27 cellular contexts compared by ENCODE assay signal in genomic region chr2:130986890-130987493, GRCh38.
"Had no signal": no experiment of that assay in that cellular context is flagged by ENCODE, and none has a peak within 500 bp of the region (broad histone marks: within the 10 kb centered on the region; RNA-seq: fewer than 3 reads in every experiment).

No MANE protein-coding gene starts in this region.

- ATAC-seq: activated T-cell treated with anti-CD3 and anti-CD28 coated beads, Interleukin-2, amount 50 U/mL, for 4 hours; gastroesophageal sphincter; left lobe of liver; mucosa of descending colon; T-cell had no signal

- H3K36me3 Mint-ChIP-seq: T-cell had no signal

- H3K9me3 Mint-ChIP-seq: activated T-cell treated with anti-CD3 and anti-CD28 coated beads, Interleukin-2, amount 50 U/mL, for 4 hours; activated T-helper 2 cell treated with anti-CD3 and anti-CD28 coated beads, Interferon-gamma antibody, Interleukin-2, Interleukin-4, amounts not matched to agents 10 μg/mL and 5 μg/mL and 100 μg/mL, durations not matched to agents 14 hours and 24 hours and 36 hours; T-cell; T-helper 2 cell treated with Interferon-gamma antibody and Interleukin-4, amounts not matched to agents 5 μg/mL and 100 μg/mL, for 36 hours had no signal

- H3K27ac Mint-ChIP-seq: activated naive CD8-positive, alpha-beta T cell; activated T-helper 2 cell treated with anti-CD3 and anti-CD28 coated beads, Interferon-gamma antibody, Interleukin-2, Interleukin-4, amounts not matched to agents 10 μg/mL and 5 μg/mL and 100 μg/mL, durations not matched to agents 14 hours and 24 hours and 36 hours; progenitor cell of endocrine pancreas; T-cell; T-helper 2 cell treated with Interferon-gamma antibody and Interleukin-4, amounts not matched to agents 5 μg/mL and 100 μg/mL, for 36 hours had no signal

- H3K4me3 ChIP-seq: adrenal gland, ascending aorta, esophagus squamous epithelium, gastroesophageal sphincter, lower lobe of right lung, mucosa of descending colon, spleen, thoracic aorta, upper lobe of left lung had no signal

- H3K4me1 ChIP-seq: ascending aorta, esophagus squamous epithelium, gastroesophageal sphincter, lower lobe of right lung had no signal

- H3K4me1 Mint-ChIP-seq: neural crest cell had no signal

- H3K4me3 Mint-ChIP-seq: activated naive CD8-positive, alpha-beta T cell; activated T-cell treated with anti-CD3 and anti-CD28 coated beads, Interleukin-2, amount 50 U/mL, for 4 hours; neural crest cell; T-cell; T-helper 2 cell treated with Interferon-gamma antibody and Interleukin-4, amounts not matched to agents 5 μg/mL and 100 μg/mL, for 36 hours had no signal

- H3K9me3 ChIP-seq: adrenal gland, ascending aorta, esophagus squamous epithelium, gastroesophageal sphincter, lower lobe of right lung, mucosa of descending colon, thoracic aorta, upper lobe of left lung had no signal

- H3K36me3 ChIP-seq: adrenal gland, ascending aorta, brain microvascular endothelial cell, gastroesophageal sphincter, lower lobe of right lung, spleen, thoracic aorta, upper lobe of left lung had no signal

- DNase-seq: activated CD8-positive, alpha-beta memory T cell treated with anti-CD3 and anti-CD28 coated beads for 24 hours; activated CD8-positive, alpha-beta memory T cell treated with anti-CD3 and anti-CD28 coated beads, Interleukin-2, amount 50 U/mL, for 48 hours; activated naive CD4-positive, alpha-beta T cell; activated T-cell treated with anti-CD3 and anti-CD28 coated beads, Interleukin-2, amount 50 U/mL, for 4 hours; adrenal gland; brain microvascular endothelial cell; central memory CD4-positive, alpha-beta T cell; effector memory CD4-positive, alpha-beta T cell; esophagus squamous epithelium; kidney; lower lobe of right lung; mesendoderm; mucosa of descending colon; spleen; stimulated activated CD4-positive, alpha-beta T cell treated with anti-CD3 and anti-CD28 coated beads, Interleukin-4, amount 100 ng/mL, for 1 hour; stimulated activated naive CD4-positive, alpha-beta T cell treated with Interleukin-2 at 50 U/mL for 16 hours; T-cell; upper lobe of left lung had no signal

- H3K27ac ChIP-seq: adrenal gland, ascending aorta, brain microvascular endothelial cell, esophagus squamous epithelium, gastroesophageal sphincter, lower lobe of right lung, spleen, thoracic aorta, upper lobe of left lung had no signal

- H3K27me3 ChIP-seq: adrenal gland, ascending aorta, brain microvascular endothelial cell, esophagus squamous epithelium, gastroesophageal sphincter, upper lobe of left lung had no signal
